In genomic region chr7:150340024-150340749, GRCh38 we compare ENCODE assay signal across 11 cellular contexts. TPM values are rescaled to one million over a fixed set of nuclear protein-coding genes. Genes with fewer than 3 reads are reported as not detected.
DNase-seq lines count a peak whose midpoint lies in the region; ATAC-seq and TF ChIP-seq lines count a peak whose summit lies in the region.
"Had no signal": no experiment of that assay in that cellular context is flagged by ENCODE, and none has a peak within 500 bp of the region (broad histone marks: within the 10 kb centered on the region; RNA-seq: fewer than 3 reads in every experiment).

No MANE protein-coding gene starts in this region.

- POLR2A ChIA-PET in activated CD4-positive, alpha-beta T cell treated with anti-CD3 and anti-CD28 coated beads for 36 hours (lab: Charles Lee), result no interaction called here

- H3K4me1 ChIP-seq in mesodermal cell (ENCODE audit: control insufficient read depth, insufficient read depth, low read length, poor library complexity, severe bottlenecking), result peaks cover 17% of the 10 kb centered on the region
- H3K4me1 ChIP-seq in tibial nerve, result peaks cover 0 to 71% (median 19%) of the 10 kb centered on the region in 4 donors
- H3K4me1 ChIP-seq: A549 had no signal

- DNase-seq in activated CD4-positive, alpha-beta T cell treated with anti-CD3 and anti-CD28 coated beads for 36 hours, result peak; percentile 29
- DNase-seq in activated CD4-positive, alpha-beta T cell treated with anti-CD3 and anti-CD28 coated beads, Interleukin-2, amount 50 U/mL, for 1 hour, result no peak
- DNase-seq in tibial nerve (ENCODE audit: low spot score in 2 of 2) (peak in 1 of 2 donors; percentile 29), H4 (ENCODE audit: low spot score) (no peak), NCI-H774 (lab: John Stamatoyannopoulos, UW) (no peak)
- DNase-seq: NCI-H2171 treated with DMSO at 0.1 percent for 48 hours had no signal

- H3K4me3 Mint-ChIP-seq in activated CD4-positive, alpha-beta T cell treated with anti-CD3 and anti-CD28 coated beads for 36 hours, result no peak overlapping the region

- H3K9me3 Mint-ChIP-seq in activated CD4-positive, alpha-beta T cell treated with anti-CD3 and anti-CD28 coated beads for 36 hours (ENCODE audit: low read depth), result peaks cover 4% of the 10 kb centered on the region

- H3K27ac Mint-ChIP-seq in activated CD4-positive, alpha-beta T cell treated with anti-CD3 and anti-CD28 coated beads for 36 hours, result no peak overlapping the region

- TF ChIP-seq POLR2A in tibial nerve (IDR thresholded peaks at IDR 0.05), result no peak

- intact Hi-C loops in activated CD4-positive, alpha-beta T cell treated with anti-CD3 and anti-CD28 coated beads for 36 hours (cut with DNase I, micrococcal nuclease), result no loop called here

- H3K4me3 ChIP-seq in mesodermal cell (ENCODE audit: extremely low read depth, insufficient read depth, low read length, poor library complexity, severe bottlenecking) (peak overlapping the region; percentile 45), tibial nerve (peak overlapping the region; percentile 51 to 65 (median 58))
- H3K4me3 ChIP-seq: A549 had no signal

- H3K27ac ChIP-seq in mesodermal cell (ENCODE audit: low read depth, low read length, severe bottlenecking) (no peak overlapping the region), tibial nerve (peak overlapping the region; percentile 80 to 91 (median 84))
- H3K27ac ChIP-seq: A549 had no signal

- H3K9me3 ChIP-seq in mesodermal cell (ENCODE audit: control insufficient read depth, low read length) (no peaks in the 10 kb centered on the region), tibial nerve (peaks cover 0 to 8% (median 0%) of the 10 kb centered on the region in 4 donors)

- H3K4me1 Mint-ChIP-seq in activated CD4-positive, alpha-beta T cell treated with anti-CD3 and anti-CD28 coated beads for 36 hours, result peaks cover 2% of the 10 kb centered on the region

- CTCF ChIA-PET in activated CD4-positive, alpha-beta T cell treated with anti-CD3 and anti-CD28 coated beads for 36 hours (lab: Charles Lee), result interaction anchor here (0.6 kb wide), 2 partner anchors 14 to 538 kb away, joined by 3 read pairs; no protein-coding TSS in a partner anchor

- WGBS in mesodermal cell (ENCODE audit: insufficient coverage in 2 of 2), 2 experiments, result 16 to 20% methylated on average over 21 to 29 of the region's 39 CpGs
- 12 to 14% methylated on average over 23 to 35 of the region's 39 CpGs for WGBS in tibial nerve, 2 donors

- H3K27me3 ChIP-seq in tibial nerve, result peaks cover 0 to 3% of the 10 kb centered on the region in 2 donors

- H3K36me3 ChIP-seq in mesodermal cell (ENCODE audit: control insufficient read depth, insufficient read depth, low read length) (peaks cover 25% of the 10 kb centered on the region), tibial nerve (peaks cover 0 to 19% (median 0%) of the 10 kb centered on the region in 3 donors)

- peaks cover 9% of the 10 kb centered on the region for H3K36me3 Mint-ChIP-seq in activated CD4-positive, alpha-beta T cell treated with anti-CD3 and anti-CD28 coated beads for 36 hours (ENCODE audit: low read depth)

- peaks cover 18% of the 10 kb centered on the region for H3K27me3 Mint-ChIP-seq in activated CD4-positive, alpha-beta T cell treated with anti-CD3 and anti-CD28 coated beads for 36 hours

- peak in 1 of 2 donors; percentile 11 for TF ChIP-seq EP300 in tibial nerve (IDR thresholded peaks at IDR 0.05)

- ATAC-seq in activated CD4-positive, alpha-beta T cell treated with anti-CD3 and anti-CD28 coated beads for 36 hours, result peak; percentile 49
- ATAC-seq in esophagus mucosa, result peak; percentile 49
- no peak for ATAC-seq in HG02973 (IDR thresholded peaks at IDR 0.05; ENCODE audit: unreplicated experiment)
- ATAC-seq: A549 had no signal

- TF ChIP-seq CTCF in tibial nerve (IDR thresholded peaks at IDR 0.05), result no peak

RNA-seq across cellular contexts. Expression of gene RARRES2, which starts 1.2 kb away (rescaled TPM):
- total RNA-seq in activated CD4-positive, alpha-beta T cell treated with anti-CD3 and anti-CD28 coated beads for 36 hours, result not detected
- total RNA-seq in esophagus mucosa (7.5 TPM), tibial nerve (100 to 1,000 TPM; 172 to 382 (median 375) TPM)
- polyA plus RNA-seq in mesodermal cell (2013, experiment 1 of 2), result 31.3 TPM
- 25.7 TPM for polyA plus RNA-seq in mesodermal cell (2013, experiment 2 of 2)
- total RNA-seq in H4 (2014; rRNA removed; shearing (Covaris generic)), result not detected in 2 replicates
- total RNA-seq: activated CD8-positive, alpha-beta memory T cell treated with anti-CD3 and anti-CD28 coated beads for 36 hours had no signal
- polyA plus RNA-seq: A549 had no signal

RNA-seq across cellular contexts. Expression of gene ACTR3C, which starts 16.8 kb away (rescaled TPM):
- 1 to 10 TPM; 3.2 to 4.7 TPM for total RNA-seq in activated CD4-positive, alpha-beta T cell treated with anti-CD3 and anti-CD28 coated beads for 36 hours
- total RNA-seq in esophagus mucosa (6.1 TPM), tibial nerve (1 to 10 TPM in 1 of 4 donors, under 1 TPM in 3; 0.44 to 2.3 (median 0.94) TPM)
- polyA plus RNA-seq in mesodermal cell (2013, experiment 1 of 2), result 0.63 TPM
- polyA plus RNA-seq in mesodermal cell (2013, experiment 2 of 2), result 0.46 TPM
- 0.23 TPM in 1 of 2 replicates, not detected in the other for total RNA-seq in H4 (2014; rRNA removed; shearing (Covaris generic))

RNA-seq across cellular contexts. Expression of gene LRRC61, which starts 17.0 kb away (rescaled TPM):
- 10 to 100 TPM; 13.0 to 17.4 TPM for total RNA-seq in activated CD4-positive, alpha-beta T cell treated with anti-CD3 and anti-CD28 coated beads for 36 hours
- total RNA-seq in esophagus mucosa (9.6 TPM), tibial nerve (10 to 100 TPM in 1 of 4 donors, 1 to 10 TPM in 3; 7.9 to 19.3 (median 9.6) TPM)
- 23.1 TPM for polyA plus RNA-seq in mesodermal cell (2013, experiment 1 of 2)
- 22.7 TPM for polyA plus RNA-seq in mesodermal cell (2013, experiment 2 of 2)
- total RNA-seq in H4 (2014; rRNA removed; shearing (Covaris generic)), result not detected in 2 replicates

RNA-seq across cellular contexts. Expression of gene REPIN1, which starts 28.4 kb away (rescaled TPM):
- total RNA-seq in activated CD4-positive, alpha-beta T cell treated with anti-CD3 and anti-CD28 coated beads for 36 hours, result 10 to 100 TPM; 48.2 to 55.6 TPM
- 44.9 TPM for total RNA-seq in esophagus mucosa
- polyA plus RNA-seq in mesodermal cell (2013, experiment 1 of 2), result 124 TPM
- polyA plus RNA-seq in mesodermal cell (2013, experiment 2 of 2), result 102 TPM
- 10 to 100 TPM; 65.8 to 70.2 (median 68.3) TPM for total RNA-seq in tibial nerve
- 40.4 and 48.3 TPM in 2 replicates for total RNA-seq in H4 (2014; rRNA removed; shearing (Covaris generic))

RNA-seq across cellular contexts. Expression of gene ZNF775, which starts 38.9 kb away (rescaled TPM):
- 1 to 10 TPM; 3.9 to 5.1 TPM for total RNA-seq in activated CD4-positive, alpha-beta T cell treated with anti-CD3 and anti-CD28 coated beads for 36 hours
- total RNA-seq in esophagus mucosa (1.3 TPM), tibial nerve (10 to 100 TPM in 2 of 4 donors, 1 to 10 TPM in 2; 5.9 to 14.3 (median 11.6) TPM)
- polyA plus RNA-seq in mesodermal cell (2013, experiment 1 of 2), result 15.7 TPM
- 12.0 TPM for polyA plus RNA-seq in mesodermal cell (2013, experiment 2 of 2)
- 0.56 and 0.90 TPM in 2 replicates for total RNA-seq in H4 (2014; rRNA removed; shearing (Covaris generic))

Comparison
In these comparisons a context has a peak if more than half of its experiments do, and no peak if none do; other contexts are left out.
1. RNA of gene RARRES2, which starts 1.2 kb away (total RNA-seq): 172 to 382 TPM in tibial nerve; 7.5 TPM in esophagus mucosa (single experiment), not detected in activated CD4-positive, alpha-beta T cell treated with anti-CD3 and anti-CD28 coated beads for 36 hours and not detected in H4; every median in the first group is over 10 times any median in the second.